Comparison of ENCODE assay signal across 25 cellular contexts in the genomic region with DNA sequence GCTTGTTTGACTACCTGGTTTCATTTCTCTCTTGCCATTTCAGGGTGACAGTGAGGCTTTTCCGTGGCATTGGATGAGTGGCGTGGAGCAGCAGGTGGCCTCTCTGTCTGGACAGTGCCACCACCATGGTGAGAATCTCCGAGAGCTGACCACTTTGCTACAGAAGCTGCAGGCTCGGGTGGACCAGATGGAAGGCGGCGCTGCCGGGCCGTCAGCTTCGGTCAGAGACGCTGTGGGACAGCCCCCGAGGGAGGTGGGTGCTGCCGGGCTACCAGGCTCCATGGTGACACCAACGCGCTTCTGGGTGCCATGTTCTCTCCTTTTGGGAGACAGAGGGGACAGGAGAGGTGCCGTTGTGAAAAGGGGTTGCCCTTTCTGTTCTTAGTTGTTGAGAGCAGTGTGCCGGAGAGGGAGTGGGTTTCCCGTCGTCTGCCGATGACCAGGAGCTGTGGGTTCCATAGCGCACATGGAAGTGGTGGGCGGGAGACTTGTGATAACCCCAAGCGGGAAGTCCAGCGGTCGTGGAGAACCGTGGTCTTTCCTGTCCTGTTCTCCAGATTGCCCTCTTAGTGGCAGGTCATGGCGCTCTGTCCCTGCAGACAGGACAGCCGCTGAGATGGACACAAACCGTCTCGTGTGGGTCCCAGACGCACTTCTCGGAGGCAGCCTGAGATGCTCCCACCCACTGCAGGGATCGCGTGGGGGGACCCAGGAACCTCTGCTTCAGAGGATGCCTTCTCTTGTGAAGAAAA. TPM values are rescaled to one million over a fixed set of nuclear protein-coding genes. Genes with fewer than 3 reads are reported as not detected.
DNase-seq lines count a peak whose midpoint lies in the region; ATAC-seq, FAIRE-seq and TF ChIP-seq lines count a peak whose summit lies in the region.
"Had no signal": no experiment of that assay in that cellular context is flagged by ENCODE, and none has a peak within 500 bp of the region (broad histone marks: within the 10 kb centered on the region; RNA-seq: fewer than 3 reads in every experiment).

No MANE protein-coding gene starts in this region.

- 87% methylated on average over 30 of the region's 33 CpGs; no CpG with 5 or more reads in 1 of the 2 experiments for WGBS in H1 (ENCODE audit: extremely low coverage in 1 of 2, insufficient coverage in 1 of 2, insufficient read length in 1 of 2, insufficient replicate concordance in 2 of 2, low coverage in 1 of 2, low lambda C conversion rate in 2 of 2, missing lambda C conversion rate in 1 of 2), 2 experiments
- WGBS in esophagus squamous epithelium, 2 donors: 94% methylated on average over 3 of the region's 33 CpGs; no CpG with 5 or more reads in 1 of the 2 donors

- no peak overlapping the region for H2AFZ ChIP-seq in H1 (ENCODE audit: low read length)

- no peaks in the 10 kb centered on the region for H3K23me2 ChIP-seq in H1 (ENCODE audit: low read depth, low read length)

- TF ChIP-seq CTCF in H1 (IDR thresholded peaks at IDR 0.05; ENCODE audit: control extremely low read depth in 1 of 3, insufficient read depth in 1 of 3, low read depth in 1 of 3, low read length in 3 of 3) (no peak), esophagus squamous epithelium (IDR thresholded peaks at IDR 0.05) (no peak)

- H3K4me3 ChIP-seq in H1 (ENCODE audit: extremely low read depth in 1 of 4, insufficient read depth in 2 of 4, low read depth in 3 of 4, low read length in 4 of 4) (no peak overlapping the region), esophagus squamous epithelium (no peak overlapping the region)
- H3K4me3 ChIP-seq: A549; BLaER1 treated with 17β-estradiol and CSF1 and Interleukin-3, amounts not matched to agents 10 nM and 100 nM had no signal

- POLR2A ChIA-PET in H1 (lab: Charles Lee; ENCODE audit: partially characterized antibody): interaction anchor here (1.4 kb wide), 2 partner anchors 12 to 47 kb away, joined by 3 read pairs; no protein-coding TSS in a partner anchor

- no peak overlapping the region for H2BK20ac ChIP-seq in H1 (ENCODE audit: low read length)

- no peak overlapping the region for H2BK12ac ChIP-seq in H1 (ENCODE audit: low read depth, low read length)

- H3K36me3 Mint-ChIP-seq in stimulated activated naive CD8-positive, alpha-beta T cell treated with anti-CD3 and anti-CD28 coated beads, Interleukin-15, Interleukin-2, amounts not matched to agents 100 ng/mL and 50 ng/mL, for 24 hours (ENCODE audit: low read depth): peaks cover 62% of the 10 kb centered on the region
- peaks cover 26% of the 10 kb centered on the region for H3K36me3 Mint-ChIP-seq in memory B cell

- TF ChIP-seq EP300 in H1 (IDR thresholded peaks at IDR 0.05; ENCODE audit: borderline replicate concordance in 1 of 2, low read depth in 2 of 2, low read length in 2 of 2): no peak

- no peak overlapping the region for H2BK5ac ChIP-seq in H1 (ENCODE audit: low read depth, low read length)

- H3K79me2 ChIP-seq in H1 (ENCODE audit: control insufficient read depth in 1 of 2, insufficient read depth in 2 of 2, low read length in 2 of 2): peaks cover 0 to 14% of the 10 kb centered on the region in 2 experiments; a peak in 1 of 4 replicates

- peak overlapping the region; percentile 59 for H3K56ac ChIP-seq in H1 (replicated peaks; ENCODE audit: insufficient read length, low read depth, low read length)

- H3K27ac ChIP-seq in H1 (ENCODE audit: low read depth, low read length): no peak overlapping the region
- no peak overlapping the region for H3K27ac ChIP-seq in esophagus squamous epithelium
- H3K27ac ChIP-seq: A549; BLaER1 treated with 17β-estradiol and CSF1 and Interleukin-3, amounts not matched to agents 10 nM and 100 nM had no signal

- H4K20me1 ChIP-seq in H1 (replicated peaks in 1 of 2; ENCODE audit: control insufficient read depth in 1 of 2, insufficient read depth in 2 of 2, low read length in 2 of 2): peaks cover 3 to 30% of the 10 kb centered on the region in 2 experiments

- no peak overlapping the region for H2AK5ac ChIP-seq in H1 (ENCODE audit: low read depth, low read length)

- H3K4me3 Mint-ChIP-seq in stimulated activated naive CD8-positive, alpha-beta T cell treated with anti-CD3 and anti-CD28 coated beads, Interleukin-15, Interleukin-2, amounts not matched to agents 100 ng/mL and 50 ng/mL, for 24 hours: no peak overlapping the region
- no peak overlapping the region for H3K4me3 Mint-ChIP-seq in memory B cell
- H3K4me3 Mint-ChIP-seq: CD14-positive monocyte; CD4-positive, alpha-beta T cell; CD8-positive, alpha-beta memory T cell had no signal

- H3K23ac ChIP-seq in H1 (ENCODE audit: insufficient read length): no peak overlapping the region

- H3K18ac ChIP-seq in H1 (ENCODE audit: extremely low read depth, low read length): no peak overlapping the region

- DNase-seq in stimulated activated naive CD8-positive, alpha-beta T cell treated with anti-CD3 and anti-CD28 coated beads, Interleukin-15, Interleukin-2, amounts not matched to agents 100 U/mL and 50 U/mL, for 24 hours: no peak
- DNase-seq in H1 (ENCODE audit: low read depth in 1 of 2, low spot score in 2 of 2): no peak
- DNase-seq in memory B cell (ENCODE audit: low spot score in 2 of 2): no peak
- no peak for DNase-seq in urothelium cell line (ENCODE audit: low spot score)
- no peak for DNase-seq in esophagus squamous epithelium (lab: John Stamatoyannopoulos, UW)
- DNase-seq in anterior cingulate cortex (lab: John Stamatoyannopoulos, UW): no peak
- DNase-seq: 8988T; ACHN; AML-193; BE2C; Calu3; CD4-positive, alpha-beta T cell; CD8-positive, alpha-beta memory T cell; DMS53; DMS79 treated with DMSO at 0.1 percent for 48 hours; GF-D8; GOT3; H7; HCEC 1CT had no signal

- H3K14ac ChIP-seq in H1 (ENCODE audit: insufficient read length): no peak overlapping the region

- H3K9me3 Mint-ChIP-seq in stimulated activated naive CD8-positive, alpha-beta T cell treated with anti-CD3 and anti-CD28 coated beads, Interleukin-15, Interleukin-2, amounts not matched to agents 100 ng/mL and 50 ng/mL, for 24 hours: no peaks in the 10 kb centered on the region
- H3K9me3 Mint-ChIP-seq in memory B cell: no peaks in the 10 kb centered on the region
- H3K9me3 Mint-ChIP-seq: CD4-positive, alpha-beta T cell; CD8-positive, alpha-beta memory T cell had no signal

- no peak overlapping the region for H3K4me2 ChIP-seq in H1 (ENCODE audit: insufficient read depth in 1 of 2, low read depth in 2 of 2, low read length in 2 of 2)
- H3K4me2 ChIP-seq: A549; BLaER1 treated with 17β-estradiol and CSF1 and Interleukin-3, amounts not matched to agents 10 nM and 100 nM had no signal

- H3K36me3 ChIP-seq in H1 (ENCODE audit: control insufficient read depth in 2 of 4, insufficient read depth in 4 of 4, low read length in 3 of 4) (peaks cover 19 to 63% (median 52%) of the 10 kb centered on the region in 4 experiments), esophagus squamous epithelium (peaks cover 8 to 100% (median 51%) of the 10 kb centered on the region in 3 donors)

- H2BK15ac ChIP-seq in H1 (ENCODE audit: low read length): no peak overlapping the region

- TF ChIP-seq RAD21 in H1 (IDR thresholded peaks at IDR 0.05 in 1 of 2, conservative IDR thresholded peaks at IDR 0.05 in 1 of 2; ENCODE audit: low read depth in 2 of 2, low read length in 2 of 2): no peak

- TF ChIP-seq POLR2A in H1 (IDR thresholded peaks at IDR 0.05; ENCODE audit: control extremely low read depth in 1 of 2, low read depth in 2 of 2, low read length in 2 of 2): no peak
- TF ChIP-seq POLR2A in esophagus squamous epithelium (IDR thresholded peaks at IDR 0.05): no peak
- no peak for TF ChIP-seq POLR2A in GM18505 (IDR thresholded peaks at IDR 0.05; ENCODE audit: borderline replicate concordance, extremely low read depth, insufficient read depth, insufficient read length)

- H3K27me3 ChIP-seq in H1 (replicated peaks in 1 of 4; ENCODE audit: control insufficient read depth in 3 of 4, extremely low read depth in 1 of 4, insufficient read depth in 3 of 4, low read length in 3 of 4): no peaks in the 10 kb centered on the region
- H3K27me3 ChIP-seq in esophagus squamous epithelium: no peaks in the 10 kb centered on the region
- H3K27me3 ChIP-seq: BE2C; BLaER1 treated with 17β-estradiol and CSF1 and Interleukin-3, amounts not matched to agents 10 nM and 100 nM had no signal

- no peaks in the 10 kb centered on the region for H3K4me1 Mint-ChIP-seq in stimulated activated naive CD8-positive, alpha-beta T cell treated with anti-CD3 and anti-CD28 coated beads, Interleukin-15, Interleukin-2, amounts not matched to agents 100 ng/mL and 50 ng/mL, for 24 hours (ENCODE audit: low read depth)
- no peaks in the 10 kb centered on the region for H3K4me1 Mint-ChIP-seq in memory B cell
- H3K4me1 Mint-ChIP-seq: CD14-positive monocyte; CD8-positive, alpha-beta memory T cell had no signal

- H4K91ac ChIP-seq in H1 (replicated peaks; ENCODE audit: insufficient read length, low read length): no peak overlapping the region

- FAIRE-seq in H1 (lab: Jason Lieb, UNC) (no peak), urothelium cell line (lab: Jason Lieb, UNC) (peak; percentile 55)
- FAIRE-seq: A549, GM12891 had no signal

- H3K9me3 ChIP-seq in H1 (ENCODE audit: insufficient read depth in 2 of 2, low read depth in 1 of 2, low read length in 1 of 2): no peaks in the 10 kb centered on the region
- H3K9me3 ChIP-seq in esophagus squamous epithelium: no peaks in the 10 kb centered on the region
- H3K9me3 ChIP-seq: A549; BE2C; BLaER1 treated with 17β-estradiol and CSF1 and Interleukin-3, amounts not matched to agents 10 nM and 100 nM had no signal

- no peak for ATAC-seq in stimulated activated naive CD8-positive, alpha-beta T cell treated with anti-CD3 and anti-CD28 coated beads, Interleukin-15, Interleukin-2, amounts not matched to agents 100 U/mL and 50 U/mL, for 24 hours
- ATAC-seq in memory B cell (ENCODE audit: low read depth): no peak
- no peak for ATAC-seq in GM18505 (IDR thresholded peaks at IDR 0.05; ENCODE audit: unreplicated experiment)
- ATAC-seq: A549 had no signal

- CTCF ChIA-PET in H1 (lab: Charles Lee; ENCODE audit: partially characterized antibody): interaction anchor here (1.0 to 1.7 kb wide), 5 partner anchors 9 to 85 kb away, joined by 3 to 5 read pairs (median 4); no protein-coding TSS in a partner anchor

- peak overlapping the region; percentile 5 for H3K27ac Mint-ChIP-seq in stimulated activated naive CD8-positive, alpha-beta T cell treated with anti-CD3 and anti-CD28 coated beads, Interleukin-15, Interleukin-2, amounts not matched to agents 100 ng/mL and 50 ng/mL, for 24 hours
- peak overlapping the region; percentile 35 for H3K27ac Mint-ChIP-seq in memory B cell
- H3K27ac Mint-ChIP-seq: CD4-positive, alpha-beta T cell; CD8-positive, alpha-beta memory T cell had no signal

- no peak overlapping the region for H2BK120ac ChIP-seq in H1 (replicated peaks; ENCODE audit: low read depth, low read length)

- H3K4me1 ChIP-seq in H1 (replicated peaks in 1 of 4; ENCODE audit: control insufficient read depth in 3 of 4, insufficient read depth in 4 of 4, low read length in 3 of 4): no peaks in the 10 kb centered on the region
- no peaks in the 10 kb centered on the region for H3K4me1 ChIP-seq in esophagus squamous epithelium
- H3K4me1 ChIP-seq: A549; BE2C; BLaER1 treated with 17β-estradiol and CSF1 and Interleukin-3, amounts not matched to agents 10 nM and 100 nM had no signal

- H3K9ac ChIP-seq in H1 (replicated peaks in 1 of 4; ENCODE audit: extremely low read depth in 1 of 4, low read depth in 3 of 4, low read length in 3 of 4): no peak overlapping the region
- H3K9ac ChIP-seq: BLaER1 treated with 17β-estradiol and CSF1 and Interleukin-3, amounts not matched to agents 10 nM and 100 nM had no signal

- intact Hi-C loops in esophagus squamous epithelium (cut with DNase I): no loop called here

- no peak overlapping the region for H4K5ac ChIP-seq in H1 (ENCODE audit: insufficient read length, low read depth, low read length)

- H4K8ac ChIP-seq in H1 (ENCODE audit: extremely low read depth, insufficient read depth, low read length): peak overlapping the region; percentile 41; the same call in 1 of the 2 replicates

- H3K4ac ChIP-seq in H1 (replicated peaks; ENCODE audit: insufficient read length, low read depth, low read length): no peak overlapping the region

- no peaks in the 10 kb centered on the region for H3K27me3 Mint-ChIP-seq in stimulated activated naive CD8-positive, alpha-beta T cell treated with anti-CD3 and anti-CD28 coated beads, Interleukin-15, Interleukin-2, amounts not matched to agents 100 ng/mL and 50 ng/mL, for 24 hours
- H3K27me3 Mint-ChIP-seq in memory B cell: no peaks in the 10 kb centered on the region
- H3K27me3 Mint-ChIP-seq: CD4-positive, alpha-beta T cell; CD8-positive, alpha-beta memory T cell had no signal

- H3K79me1 ChIP-seq in H1 (ENCODE audit: low read depth, low read length): peaks cover 2% of the 10 kb centered on the region; the same call in 1 of the 2 replicates

RNA-seq across cellular contexts. Expression of a gene that starts 21.3 kb away (rescaled TPM):
- 105 and 108 TPM in 2 replicates for total RNA-seq in H1 (2021; fragmentation: NEBNext Ultra II Directional; extraction: Animal tissue kit (Norgen Biotek cat#: 25700))
- polyA plus RNA-seq in H1 (2011; rRNA removed): 158 and 324 TPM in 2 replicates
- polyA plus RNA-seq in H1 (2011; cell fraction: cytosol; rRNA removed): 235 TPM
- polyA plus RNA-seq in H1 (2011; cell fraction: nucleus; rRNA removed): 512 TPM
- 69.8 to 110 TPM (median 95.7 TPM) in 4 replicates for polyA plus RNA-seq in H1 (2012, experiment 1 of 2)
- polyA plus RNA-seq in H1 (2012, experiment 2 of 2): 31.4 TPM
- 110 TPM for polyA plus RNA-seq in H1 (2013, experiment 1 of 2)
- polyA plus RNA-seq in H1 (2013, experiment 2 of 2): 106 TPM
- 149 and 180 TPM in 2 replicates for polyA minus RNA-seq in H1 (2011; rRNA and poly(A)+ RNA removed)
- 83.6 TPM for polyA minus RNA-seq in H1 (2011; cell fraction: cytosol; rRNA and poly(A)+ RNA removed)
- polyA minus RNA-seq in H1 (2011; cell fraction: nucleus; rRNA and poly(A)+ RNA removed): 211 TPM
- 100 to 1,000 TPM in 3 of 4 donors, 10 to 100 TPM in 1; 78.0 to 113 (median 105) TPM for total RNA-seq in esophagus squamous epithelium

RNA-seq across cellular contexts. Expression of a gene that starts 22.8 kb away (rescaled TPM):
- 52.1 and 56.7 TPM in 2 replicates for total RNA-seq in H1 (2021; fragmentation: NEBNext Ultra II Directional; extraction: Animal tissue kit (Norgen Biotek cat#: 25700))
- 74.1 and 95.0 TPM in 2 replicates for polyA plus RNA-seq in H1 (2011; rRNA removed)
- 73.5 TPM for polyA plus RNA-seq in H1 (2011; cell fraction: cytosol; rRNA removed)
- 137 TPM for polyA plus RNA-seq in H1 (2011; cell fraction: nucleus; rRNA removed)
- polyA plus RNA-seq in H1 (2012, experiment 1 of 2): 42.9 to 72.1 TPM (median 69.9 TPM) in 4 replicates
- 52.9 TPM for polyA plus RNA-seq in H1 (2012, experiment 2 of 2)
- 40.9 TPM for polyA plus RNA-seq in H1 (2013, experiment 1 of 2)
- 40.1 TPM for polyA plus RNA-seq in H1 (2013, experiment 2 of 2)
- polyA minus RNA-seq in H1 (2011; rRNA and poly(A)+ RNA removed): 17.7 and 19.3 TPM in 2 replicates
- polyA minus RNA-seq in H1 (2011; cell fraction: cytosol; rRNA and poly(A)+ RNA removed): 28.7 TPM
- 22.5 TPM for polyA minus RNA-seq in H1 (2011; cell fraction: nucleus; rRNA and poly(A)+ RNA removed)
- 10 to 100 TPM; 22.3 to 29.6 (median 27.8) TPM for total RNA-seq in esophagus squamous epithelium
